Comparison of ENCODE assay signal across 2 cellular contexts in genomic region chr6:109945091-109945490, GRCh38.
TF ChIP-seq lines count a peak whose summit lies in the region.

No MANE protein-coding gene starts in this region.

TF ChIP-seq in GM23338, 12 proteins besides CTCF, POLR2A, EP300 and RAD21 (continued from another document):
- TF ChIP-seq ZNF462 (CRISPR knock-in tag; IDR thresholded peaks at IDR 0.05), result peak; percentile 83

TF ChIP-seq in HCT116, 20 proteins besides CTCF, POLR2A, EP300 and RAD21 (continued from another document):
- TF ChIP-seq SIN3A (IDR thresholded peaks at IDR 0.05; ENCODE audit: low read depth), result no peak
- no peak for TF ChIP-seq EGR1 (IDR thresholded peaks at IDR 0.05; ENCODE audit: low read depth)
- TF ChIP-seq ELF1 (IDR thresholded peaks at IDR 0.05; ENCODE audit: borderline replicate concordance, low read depth), result no peak
- no peak for TF ChIP-seq JUND (IDR thresholded peaks at IDR 0.05)
- TF ChIP-seq SP1 (IDR thresholded peaks at IDR 0.05; ENCODE audit: low read depth), result no peak
- no peak for TF ChIP-seq FOSL1 (IDR thresholded peaks at IDR 0.05; ENCODE audit: low read depth)
- TF ChIP-seq POLR2AphosphoS5 (IDR thresholded peaks at IDR 0.05; ENCODE audit: low read depth, low read length), result no peak
- TF ChIP-seq ZBTB33 (IDR thresholded peaks at IDR 0.05; ENCODE audit: extremely low read depth, insufficient replicate concordance, low read length), result no peak
- TF ChIP-seq REST (IDR thresholded peaks at IDR 0.05; ENCODE audit: low read depth), result no peak
